In genomic region chr11:64457416-64458010, GRCh38 we compare ENCODE assay signal across 13 cellular contexts.
DNase-seq lines count a peak whose midpoint lies in the region; ATAC-seq and TF ChIP-seq lines count a peak whose summit lies in the region.
"Had no signal": no experiment of that assay in that cellular context is flagged by ENCODE, and none has a peak within 500 bp of the region (broad histone marks: within the 10 kb centered on the region; RNA-seq: fewer than 3 reads in every experiment).

No MANE protein-coding gene starts in this region.

- intact Hi-C loops in cardiac septum (cut with DNase I) (no loop called here), left ventricle myocardium superior (cut with micrococcal nuclease) (no loop called here), spleen (cut with DNase I; ENCODE audit: low total_unique reads) (no loop called here)

- ATAC-seq in left ventricle myocardium superior (no peak), HG02884 (IDR thresholded peaks at IDR 0.05; ENCODE audit: unreplicated experiment) (no peak)

- H3K9me3 ChIP-seq in spleen: peaks cover 0 to 4% (median 0%) of the 10 kb centered on the region in 8 donors
- H3K9me3 ChIP-seq: BLaER1 had no signal

- no peak overlapping the region for H3K27ac ChIP-seq in spleen
- H3K27ac ChIP-seq: BLaER1, GM23248 had no signal

- H3K27me3 ChIP-seq in spleen (replicated peaks in 1 of 7): peaks cover 0 to 6% (median 0%) of the 10 kb centered on the region in 7 donors
- H3K27me3 ChIP-seq: BLaER1 had no signal

- WGBS in spleen, 5 donors: 79 to 91% (median 84%) methylated on average over 8 to 12 of the region's 12 CpGs

- no peaks in the 10 kb centered on the region for H3K36me3 ChIP-seq in spleen
- H3K36me3 ChIP-seq: BLaER1 had no signal

- TF ChIP-seq CTCF in spleen (IDR thresholded peaks at IDR 0.05 in 8 of 11, conservative IDR thresholded peaks at IDR 0.05 in 3 of 11): no peak

- peak; percentile 71 for DNase-seq in cardiac septum (ENCODE audit: low spot score)
- DNase-seq in left ventricle myocardium superior: no peak
- peak; percentile 16 for DNase-seq in mesenteric fat pad (ENCODE audit: low spot score)
- peak; percentile 40 for DNase-seq in spleen
- DNase-seq in HuH-7 (ENCODE audit: low spot score): no peak
- no peak for DNase-seq in DMS153 treated with DMSO at 0.1 percent for 48 hours (lab: John Stamatoyannopoulos, UW; ENCODE audit: unreplicated experiment)
- DNase-seq: 8988T, AML-193, DMS79 treated with DMSO at 0.1 percent for 48 hours, EL, GM23248 had no signal

- no peaks in the 10 kb centered on the region for H3K4me1 ChIP-seq in spleen

- TF ChIP-seq POLR2A in spleen (IDR thresholded peaks at IDR 0.05): no peak

- no peak overlapping the region for H3K4me3 ChIP-seq in spleen
- H3K4me3 ChIP-seq: BLaER1, GM23248 had no signal

Comparison
In these comparisons a context has a peak if more than half of its experiments do, and no peak if none do; other contexts are left out.
1. DNase-seq: peak in cardiac septum (single experiment), mesenteric fat pad (single experiment) and spleen (single experiment); none in left ventricle myocardium superior (single experiment), HuH-7 (single experiment) and DMS153 treated with DMSO at 0.1 percent for 48 hours (single experiment).